ENCODE assay signal across 26 cellular contexts in genomic region chr9:124120272-124120671, GRCh38.
"Had no signal": no experiment of that assay in that cellular context is flagged by ENCODE, and none has a peak within 500 bp of the region (broad histone marks: within the 10 kb centered on the region; RNA-seq: fewer than 3 reads in every experiment).

No MANE protein-coding gene starts in this region.

- H3K27me3 ChIP-seq: testis, thyroid gland, tibial nerve, transverse colon, uterus, vagina had no signal

- DNase-seq: stimulated activated CD4-positive, alpha-beta T cell treated with anti-CD3 and anti-CD28 coated beads, Interleukin-2, amount 100 ng/mL, for 48 hours; stimulated activated CD4-positive, alpha-beta T cell treated with anti-CD3 and anti-CD28 coated beads, Interleukin-4, amount 100 ng/mL, for 1 hour; stimulated activated CD4-positive, alpha-beta T cell treated with anti-CD3 and anti-CD28 coated beads, Interleukin-4, amount 100 ng/mL, for 24 hours; stimulated activated CD4-positive, alpha-beta T cell treated with anti-CD3 and anti-CD28 coated beads, Interleukin-4, amount 100 ng/mL, for 4 hours; stimulated activated CD8-positive, alpha-beta memory T cell treated with anti-CD3 and anti-CD28 coated beads, Interleukin-4, amount 100 ng/mL, for 48 hours; stimulated activated naive B cell treated with anti-CD40 and anti-IgM and Interleukin-4, amounts not matched to agents 10 μg/mL and 1 μg/mL and 100 μg/mL, for 72 hours; stimulated activated naive CD4-positive, alpha-beta T cell; stimulated activated naive CD4-positive, alpha-beta T cell treated with Interleukin-2 at 50 U/mL for 16 hours; stimulated activated naive CD8-positive, alpha-beta T cell treated with anti-CD3 and anti-CD28 coated beads, Interleukin-15, amount 100 ng/mL, for 72 hours; stimulated activated naive CD8-positive, alpha-beta T cell treated with anti-CD3 and anti-CD28 coated beads, Interleukin-15, Interleukin-2, amounts not matched to agents 100 U/mL and 50 U/mL, for 24 hours; stomach; substantia nigra; testis; thyroid gland; tibial artery; transverse colon; trophoblast cell; upper lobe of right lung; uterus had no signal

- H3K27ac ChIP-seq: stomach, suprapubic skin, testis, thoracic aorta, thyroid gland, tibial artery, tibial nerve, transverse colon, upper lobe of right lung, uterus, vagina had no signal

- H3K4me3 ChIP-seq: stomach, suprapubic skin, testis, thoracic aorta, thyroid gland, tibial artery, tibial nerve, transverse colon, upper lobe of right lung, uterus, vagina had no signal

- H3K9me3 ChIP-seq: testis, thyroid gland, upper lobe of right lung, uterus, vagina had no signal

- ATAC-seq: stimulated activated effector memory CD8-positive, alpha-beta T cell treated with anti-CD3 and anti-CD28 coated beads, Interleukin-12 subunit alpha, Interleukin-12 subunit beta, amount 100 ng/mL, for 72 hours; stimulated activated memory B cell treated with anti-CD40 and anti-IgM and Interleukin-4, amounts not matched to agents 10 μg/mL and 1 μg/mL and 100 μg/mL, for 72 hours; stimulated activated naive B cell treated with anti-CD40 and anti-IgM and Interleukin-4, amounts not matched to agents 10 μg/mL and 1 μg/mL and 100 μg/mL, for 72 hours; stimulated activated naive CD8-positive, alpha-beta T cell treated with anti-CD3 and anti-CD28 coated beads, Interleukin-15, amount 100 ng/mL, for 72 hours; stimulated activated naive CD8-positive, alpha-beta T cell treated with anti-CD3 and anti-CD28 coated beads, Interleukin-15, Interleukin-2, amounts not matched to agents 100 U/mL and 50 U/mL, for 24 hours; upper lobe of right lung had no signal

- FAIRE-seq: urothelium cell line had no signal

- H3K36me3 ChIP-seq: stomach, suprapubic skin, thoracic aorta, thyroid gland, tibial artery, tibial nerve, transverse colon, upper lobe of right lung, uterus, vagina had no signal

- H3K4me1 ChIP-seq: stomach, suprapubic skin, testis, thyroid gland, tibial artery, tibial nerve, transverse colon, upper lobe of right lung, uterus, vagina had no signal
